ENCODE assay signal across 8 cellular contexts in the genomic region with DNA sequence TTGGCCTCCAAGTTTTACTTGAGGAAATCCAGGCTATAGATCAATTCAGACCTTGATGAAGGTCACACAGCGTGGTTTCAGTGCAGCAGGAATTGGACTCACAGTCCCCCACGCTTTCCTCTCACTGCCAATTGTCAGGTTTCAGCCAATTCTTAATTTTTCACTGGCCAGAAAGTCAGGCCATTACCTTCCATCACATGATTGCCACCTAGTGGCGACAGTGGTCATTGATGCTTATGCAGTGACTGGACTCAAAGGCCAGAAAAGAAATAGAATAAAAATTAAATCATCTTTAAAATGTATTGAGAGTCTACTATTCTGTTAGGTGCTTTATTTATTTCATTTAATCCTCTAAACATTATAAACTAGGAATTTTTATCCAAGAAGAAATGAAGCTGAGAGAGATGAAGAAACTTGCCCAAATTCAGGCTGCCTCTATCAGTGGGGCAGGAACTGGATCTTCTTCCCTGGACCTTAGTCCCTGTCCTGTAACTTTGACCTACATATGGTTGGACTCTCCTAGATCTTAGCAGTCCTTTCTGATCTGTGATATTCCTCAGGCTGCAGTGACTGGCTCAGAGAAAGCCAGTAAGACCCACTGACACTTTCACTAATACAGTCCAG.
DNase-seq lines count a peak whose midpoint lies in the region; ATAC-seq and TF ChIP-seq lines count a peak whose summit lies in the region.

No MANE protein-coding gene starts in this region.

- no peak overlapping the region for H3K27ac Mint-ChIP-seq in activated CD8-positive, alpha-beta T cell treated with anti-CD3 and anti-CD28 coated beads, Interleukin-2, amount 10 ng/mL, durations not matched to agents 7 days and 5 days
- no peak overlapping the region for H3K27ac Mint-ChIP-seq in endodermal cell

- H3K4me3 Mint-ChIP-seq in activated CD8-positive, alpha-beta T cell treated with anti-CD3 and anti-CD28 coated beads, Interleukin-2, amount 10 ng/mL, durations not matched to agents 7 days and 5 days = no peak overlapping the region
- H3K4me3 Mint-ChIP-seq in endodermal cell = no peak overlapping the region

- no peaks in the 10 kb centered on the region for H3K4me1 Mint-ChIP-seq in activated CD8-positive, alpha-beta T cell treated with anti-CD3 and anti-CD28 coated beads, Interleukin-2, amount 10 ng/mL, durations not matched to agents 7 days and 5 days (ENCODE audit: low read depth)
- peaks cover 17% of the 10 kb centered on the region for H3K4me1 Mint-ChIP-seq in endodermal cell

- no peak overlapping the region for H3K27ac ChIP-seq in endodermal cell (ENCODE audit: low read depth, low read length)

- peak; percentile 94 for ATAC-seq in GM19328 (IDR thresholded peaks at IDR 0.05; ENCODE audit: unreplicated experiment)
- peak; percentile 97 for ATAC-seq in HG03354 (IDR thresholded peaks at IDR 0.05; ENCODE audit: poor library complexity, severe bottlenecking, unreplicated experiment)
- ATAC-seq in activated CD8-positive, alpha-beta T cell treated with anti-CD3 and anti-CD28 coated beads, Interleukin-2, amount 10 ng/mL, durations not matched to agents 7 days and 5 days = no peak

- CTCF ChIA-PET in activated CD8-positive, alpha-beta T cell treated with anti-CD3 and anti-CD28 coated beads, Interleukin-2, amount 10 ng/mL, durations not matched to agents 7 days and 5 days (lab: Charles Lee) = interaction anchor here (0.7 to 2.4 kb wide), 17 partner anchors 9 to 244 kb away, joined by 3 to 10 read pairs (median 4); no protein-coding TSS in a partner anchor

- H3K36me3 Mint-ChIP-seq in activated CD8-positive, alpha-beta T cell treated with anti-CD3 and anti-CD28 coated beads, Interleukin-2, amount 10 ng/mL, durations not matched to agents 7 days and 5 days (ENCODE audit: low read depth) = no peaks in the 10 kb centered on the region
- H3K36me3 Mint-ChIP-seq in endodermal cell (ENCODE audit: low read depth) = no peaks in the 10 kb centered on the region

- no peak overlapping the region for H3K9ac ChIP-seq in endodermal cell (ENCODE audit: extremely low read depth, low read length, poor library complexity, severe bottlenecking)

- DNase-seq in COR-L47 (lab: John Stamatoyannopoulos, UW) = peak; percentile 71
- DNase-seq in NCI-H526 (lab: John Stamatoyannopoulos, UW) = peak; percentile 14 to 71
- DNase-seq in activated CD8-positive, alpha-beta T cell treated with anti-CD3 and anti-CD28 coated beads, Interleukin-2, amount 10 ng/mL, durations not matched to agents 7 days and 5 days = peak; percentile 70
- DNase-seq in endodermal cell = peak; percentile 91
- DNase-seq in myocyte (ENCODE audit: low read depth) = peak; percentile 73
- DNase-seq in stimulated activated CD8-positive, alpha-beta memory T cell treated with anti-CD3 and anti-CD28 coated beads, Interleukin-7, amount 100 ng/mL, for 24 hours (ENCODE audit: low read depth) = peak; percentile 40

- H3K27me3 Mint-ChIP-seq in activated CD8-positive, alpha-beta T cell treated with anti-CD3 and anti-CD28 coated beads, Interleukin-2, amount 10 ng/mL, durations not matched to agents 7 days and 5 days (ENCODE audit: low read depth) = peaks cover 9% of the 10 kb centered on the region
- H3K27me3 Mint-ChIP-seq in endodermal cell (ENCODE audit: insufficient read depth) = no peaks in the 10 kb centered on the region

- H3K27me3 ChIP-seq in endodermal cell (ENCODE audit: control insufficient read depth, insufficient read depth, low read length, poor library complexity, severe bottlenecking) = no peaks in the 10 kb centered on the region

- no peaks in the 10 kb centered on the region for H3K9me3 ChIP-seq in endodermal cell (ENCODE audit: control insufficient read depth, low read length)

- no peaks in the 10 kb centered on the region for H3K36me3 ChIP-seq in endodermal cell (ENCODE audit: control insufficient read depth, insufficient read depth, low read length)

- WGBS in endodermal cell (ENCODE audit: insufficient coverage in 1 of 2, insufficient read length in 1 of 2), 2 experiments = 14 to 29% methylated on average over 1 to 3 of the region's 3 CpGs

- H3K9me3 Mint-ChIP-seq in activated CD8-positive, alpha-beta T cell treated with anti-CD3 and anti-CD28 coated beads, Interleukin-2, amount 10 ng/mL, durations not matched to agents 7 days and 5 days (ENCODE audit: insufficient read depth) = no peaks in the 10 kb centered on the region
- H3K9me3 Mint-ChIP-seq in endodermal cell = no peaks in the 10 kb centered on the region

- POLR2A ChIA-PET in activated CD8-positive, alpha-beta T cell treated with anti-CD3 and anti-CD28 coated beads, Interleukin-2, amount 10 ng/mL, durations not matched to agents 7 days and 5 days (lab: Charles Lee) = no interaction called here

- peaks cover 8% of the 10 kb centered on the region for H3K4me1 ChIP-seq in endodermal cell (ENCODE audit: control insufficient read depth, insufficient read depth, low read length)

- peak; percentile 94 for TF ChIP-seq CTCF in endodermal cell (conservative IDR thresholded peaks at IDR 0.05)

- no peak overlapping the region for H3K4me3 ChIP-seq in endodermal cell (ENCODE audit: low read length)

Comparison
In these comparisons a context has a peak if more than half of its experiments do, and no peak if none do; other contexts are left out.
1. DNase-seq: peak in every context shown above with its lines; median percentile 91 in endodermal cell; 73 in myocyte; 71 in COR-L47; 70 in activated CD8-positive, alpha-beta T cell treated with anti-CD3 and anti-CD28 coated beads, Interleukin-2, amount 10 ng/mL, durations not matched to agents 7 days and 5 days; 42 in NCI-H526; 40 in stimulated activated CD8-positive, alpha-beta memory T cell treated with anti-CD3 and anti-CD28 coated beads, Interleukin-7, amount 100 ng/mL, for 24 hours.